8 cellular contexts compared by ENCODE assay signal in the genomic region with DNA sequence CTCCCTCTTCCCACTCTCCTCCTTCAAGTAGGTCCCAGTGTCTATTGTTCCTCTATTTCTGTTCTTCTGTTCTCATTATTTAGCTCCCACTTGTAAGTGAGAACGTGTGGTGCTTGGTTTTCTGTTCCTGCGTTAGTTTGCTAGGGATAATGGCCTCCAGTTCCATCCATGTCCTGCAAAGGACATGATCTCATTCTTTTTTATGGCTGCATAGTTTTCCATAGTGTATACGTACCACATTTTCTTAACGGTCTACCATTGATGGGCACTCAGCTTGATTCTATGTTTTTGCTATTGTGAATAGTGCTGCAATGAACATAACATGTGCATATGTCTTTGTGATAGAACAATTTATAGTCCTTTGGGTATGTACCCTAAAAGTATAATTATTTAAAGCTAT.
"Had no signal": no experiment of that assay in that cellular context is flagged by ENCODE, and none has a peak within 500 bp of the region (broad histone marks: within the 10 kb centered on the region; RNA-seq: fewer than 3 reads in every experiment).

No MANE protein-coding gene starts in this region.

- DNase-seq: GM23248, GOT3, H9, HCEC 1CT, HFFc6, KG1 had no signal

- H2AFZ ChIP-seq: GM23248 had no signal

- H3K27ac ChIP-seq: GM23248, HL-60 had no signal

- H3K4me3 ChIP-seq: GM23248 had no signal

- H3K9ac ChIP-seq: GM23248 had no signal

- FAIRE-seq: H54 had no signal
